In genomic region chr17:77111355-77111855, GRCh38 we compare ENCODE assay signal across 8 cellular contexts. TPM values are rescaled to one million over a fixed set of nuclear protein-coding genes. Genes with fewer than 3 reads are reported as not detected.
DNase-seq lines count a peak whose midpoint lies in the region; ATAC-seq and TF ChIP-seq lines count a peak whose summit lies in the region.
"Not testable (repeated sequence)": the region's sequence is repeated elsewhere in the genome, so short reads cannot be mapped to it uniquely, and the experiment has no call there.

No MANE protein-coding gene starts in this region.

- H3K27me3 Mint-ChIP-seq in naive thymus-derived CD8-positive, alpha-beta T cell; progenitor cell of endocrine pancreas: not testable (repeated sequence)

- not testable (repeated sequence) for H3K9ac ChIP-seq in BLaER1; liver (ENCODE audit: low read depth in 1 of 2, low read length in 2 of 2)

- not testable (repeated sequence) for DNase-seq in caudate nucleus (lab: John Stamatoyannopoulos, UW); heart left ventricle; naive thymus-derived CD8-positive, alpha-beta T cell; progenitor cell of endocrine pancreas (ENCODE audit: low spot score, unreplicated experiment); substantia nigra (lab: John Stamatoyannopoulos, UW)

- not testable (repeated sequence) for H4K20me1 ChIP-seq in BLaER1

- peak overlapping the region in 3 of 10 donors; percentile 16 to 48 (median 30) for H3K4me3 Mint-ChIP-seq in naive thymus-derived CD8-positive, alpha-beta T cell
- H3K4me3 Mint-ChIP-seq in progenitor cell of endocrine pancreas (ENCODE audit: low read depth) = not testable (repeated sequence)

- H3K9me3 ChIP-seq in BLaER1; heart left ventricle; liver (ENCODE audit: control insufficient read depth in 4 of 4, low read length in 3 of 4): not testable (repeated sequence)

- not testable (repeated sequence) for TF ChIP-seq RAD21 in liver (IDR thresholded peaks at IDR 0.05)

- H3K4me2 ChIP-seq in BLaER1 = peak overlapping the region; percentile 92

- not testable (repeated sequence) for TF ChIP-seq POLR2A in heart left ventricle (IDR thresholded peaks at IDR 0.05)

- H3K36me3 ChIP-seq in BLaER1; heart left ventricle; liver (ENCODE audit: control insufficient read depth in 4 of 4, insufficient read depth in 3 of 4, low read depth in 1 of 4, low read length in 3 of 4): not testable (repeated sequence)

- not testable (repeated sequence) for H3K9me3 Mint-ChIP-seq in naive thymus-derived CD8-positive, alpha-beta T cell; progenitor cell of endocrine pancreas (ENCODE audit: low read depth)

- peaks cover 22 to 48% (median 38%) of the 10 kb centered on the region in 4 donors for H3K4me1 Mint-ChIP-seq in naive thymus-derived CD8-positive, alpha-beta T cell
- peaks cover 14% of the 10 kb centered on the region for H3K4me1 Mint-ChIP-seq in progenitor cell of endocrine pancreas (ENCODE audit: low read depth)

- intact Hi-C loops in heart left ventricle (cut with DNase I) = loop anchor here in 2 of 10 donors (2.0 kb wide), 1 partner anchor 13 kb away; no protein-coding TSS in a partner anchor

- H3K27me3 ChIP-seq in BLaER1; heart left ventricle; liver (ENCODE audit: control insufficient read depth in 4 of 4, insufficient read depth in 4 of 4, low read length in 3 of 4): not testable (repeated sequence)

- not testable (repeated sequence) for H3K4me3 ChIP-seq in BLaER1; heart left ventricle; liver (ENCODE audit: low read depth in 1 of 3, low read length in 3 of 3)

- POLR2A ChIA-PET in naive thymus-derived CD8-positive, alpha-beta T cell (lab: Charles Lee) = not testable (repeated sequence)

- not testable (repeated sequence) for TF ChIP-seq CTCF in VCaP (conservative IDR thresholded peaks at IDR 0.05); heart left ventricle (IDR thresholded peaks at IDR 0.05); liver (IDR thresholded peaks at IDR 0.05; ENCODE audit: low read depth, low read length, missing input control); progenitor cell of endocrine pancreas (IDR thresholded peaks at IDR 0.05; ENCODE audit: unreplicated experiment)

- H3K4me1 ChIP-seq in BLaER1 (peaks cover 51% of the 10 kb centered on the region), heart left ventricle (peaks cover 0 to 69% (median 35%) of the 10 kb centered on the region in 12 donors)
- not testable (repeated sequence) for H3K4me1 ChIP-seq in liver (ENCODE audit: control insufficient read depth in 4 of 4, insufficient read depth in 4 of 4, low read length in 3 of 4)

- H3K27ac ChIP-seq in BLaER1; liver (ENCODE audit: low read depth in 1 of 2, low read length in 2 of 2): not testable (repeated sequence)
- H3K27ac ChIP-seq in VCaP (peak overlapping the region; percentile 97; the same call in 1 of the 2 replicates), caudate nucleus (ENCODE audit: low read depth, low read length) (peak overlapping the region; percentile 36), heart left ventricle (peak overlapping the region; percentile 77 to 93 (median 83)), substantia nigra (ENCODE audit: low read depth, low read length, poor library complexity, severe bottlenecking) (peak overlapping the region; percentile 26)

- 83 to 89% (median 86%) methylated on average over 5 of the region's 5 CpGs for WGBS in heart left ventricle, 4 donors
- WGBS in liver = 42% methylated on average over 5 of the region's 5 CpGs

- H3K36me3 Mint-ChIP-seq in naive thymus-derived CD8-positive, alpha-beta T cell; progenitor cell of endocrine pancreas (ENCODE audit: insufficient read depth): not testable (repeated sequence)

- not testable (repeated sequence) for ATAC-seq in heart left ventricle; naive thymus-derived CD8-positive, alpha-beta T cell

- H3K27ac Mint-ChIP-seq in naive thymus-derived CD8-positive, alpha-beta T cell = peak overlapping the region in 6 of 10 donors; percentile 31 to 90 (median 51)
- H3K27ac Mint-ChIP-seq in progenitor cell of endocrine pancreas = peak overlapping the region; percentile 49

TF ChIP-seq in liver, 16 proteins besides CTCF, POLR2A, EP300 and RAD21:
- TF ChIP-seq HNF4A (conservative IDR thresholded peaks at IDR 0.05) = peak; percentile 31 to 61

RNA-seq across cellular contexts. Expression of gene SEC14L1, which starts 29.4 kb away (rescaled TPM):
- total RNA-seq in heart left ventricle = 100 to 1,000 TPM in 1 of 9 donors, 10 to 100 TPM in 8; 43.6 to 116 (median 53.7) TPM
- polyA plus RNA-seq in heart left ventricle = 10 to 100 TPM; 26.6 to 69.5 TPM
- total RNA-seq in liver = 10 to 100 TPM; 34.6 to 52.0 TPM
- 10 to 100 TPM; 17.0 to 19.0 TPM for polyA plus RNA-seq in liver
- 10 to 100 TPM; 26.5 to 32.9 TPM for total RNA-seq in naive thymus-derived CD8-positive, alpha-beta T cell
- 1 to 10 TPM; 7.7 to 9.5 (median 8.9) TPM for polyA plus RNA-seq in naive thymus-derived CD8-positive, alpha-beta T cell
- total RNA-seq in progenitor cell of endocrine pancreas = 90.8 and 98.3 TPM in 2 replicates
